In the genomic region with DNA sequence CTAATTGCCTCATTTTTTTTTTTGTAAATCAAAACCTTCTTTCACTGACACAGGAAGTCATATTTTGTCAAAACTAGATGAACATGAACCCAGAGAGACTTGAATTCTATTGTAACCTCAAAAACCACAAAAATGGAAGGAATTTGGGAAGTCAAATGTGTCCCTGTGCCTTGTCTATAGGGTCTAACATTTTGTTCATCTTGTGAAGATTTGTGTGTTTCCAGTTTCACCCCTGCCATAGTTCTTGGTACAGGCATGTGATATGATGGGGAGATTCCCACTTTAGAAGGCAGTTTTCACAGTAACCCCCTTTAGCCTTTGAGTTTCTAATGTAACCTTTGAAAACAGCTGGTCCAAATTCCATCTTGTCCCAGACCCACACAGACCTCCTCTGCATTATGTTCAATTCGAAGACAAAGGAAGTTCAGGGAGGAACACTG, we compare ENCODE assay signal across 14 cellular contexts.
DNase-seq lines count a peak whose midpoint lies in the region; ATAC-seq and TF ChIP-seq lines count a peak whose summit lies in the region.
"Had no signal": no experiment of that assay in that cellular context is flagged by ENCODE, and none has a peak within 500 bp of the region (broad histone marks: within the 10 kb centered on the region; RNA-seq: fewer than 3 reads in every experiment).

No MANE protein-coding gene starts in this region.

- H3K4me1 ChIP-seq in adipocyte (ENCODE audit: control insufficient read depth, insufficient read depth, low read length) (peaks cover 15% of the 10 kb centered on the region), foreskin keratinocyte (peaks cover 17% of the 10 kb centered on the region)
- H3K4me1 ChIP-seq: thyroid gland had no signal

- H3K36me3 ChIP-seq in adipocyte (ENCODE audit: control insufficient read depth, insufficient read depth, low read length, severe bottlenecking) = no peaks in the 10 kb centered on the region
- H3K36me3 ChIP-seq: thyroid gland had no signal

- H3K27ac ChIP-seq in foreskin keratinocyte = no peak overlapping the region
- H3K27ac ChIP-seq: heart left ventricle, thyroid gland had no signal

- DNase-seq in HCEC 1CT (peak; percentile 60), adipocyte (ENCODE audit: low read depth) (peak; percentile 67), foreskin keratinocyte (peak; percentile 25 to 40), smooth muscle cell of the brain vasculature (ENCODE audit: low read depth, low spot score) (peak; percentile 10), D341Med (ENCODE audit: low spot score) (no peak), NCI-H748 (lab: John Stamatoyannopoulos, UW; ENCODE audit: unreplicated experiment) (no peak)
- DNase-seq: activated gamma-delta T cell treated with Interleukin-2 at 50 U/mL for 16 hours; COR-L47; effector memory CD4-positive, alpha-beta T cell; heart left ventricle; NCI-H1092; stimulated activated CD4-positive, alpha-beta T cell treated with anti-CD3 and anti-CD28 coated beads, Interleukin-2, amount 100 ng/mL, for 24 hours; thyroid gland had no signal

- no peak overlapping the region for H3K9ac ChIP-seq in adipocyte (ENCODE audit: low read length)

- H3K9me3 ChIP-seq in adipocyte (ENCODE audit: control insufficient read depth, low read length) = no peaks in the 10 kb centered on the region
- H3K9me3 ChIP-seq: heart left ventricle, thyroid gland had no signal

- H3K27me3 ChIP-seq in adipocyte (replicated peaks; ENCODE audit: control insufficient read depth, insufficient read depth, low read length) (no peaks in the 10 kb centered on the region), foreskin keratinocyte (no peaks in the 10 kb centered on the region)
- H3K27me3 ChIP-seq: heart left ventricle, thyroid gland had no signal

- ATAC-seq in foreskin keratinocyte = no peak
- no peak for ATAC-seq in HG02763 (IDR thresholded peaks at IDR 0.05; ENCODE audit: unreplicated experiment)
- ATAC-seq: heart left ventricle had no signal

- peak overlapping the region; percentile 24 for H3K4me3 ChIP-seq in adipocyte (ENCODE audit: low read length)
- H3K4me3 ChIP-seq: heart left ventricle, thyroid gland had no signal

- no peak for TF ChIP-seq CTCF in foreskin keratinocyte (conservative IDR thresholded peaks at IDR 0.05)

Comparison
In these comparisons a context has a peak if more than half of its experiments do, and no peak if none do; other contexts are left out.
1. DNase-seq: peak in HCEC 1CT (single experiment), adipocyte (single experiment), foreskin keratinocyte (2 of 2) and smooth muscle cell of the brain vasculature (single experiment); none in D341Med (single experiment) and NCI-H748 (single experiment).